ENCODE assay signal across 9 cellular contexts in the genomic region with DNA sequence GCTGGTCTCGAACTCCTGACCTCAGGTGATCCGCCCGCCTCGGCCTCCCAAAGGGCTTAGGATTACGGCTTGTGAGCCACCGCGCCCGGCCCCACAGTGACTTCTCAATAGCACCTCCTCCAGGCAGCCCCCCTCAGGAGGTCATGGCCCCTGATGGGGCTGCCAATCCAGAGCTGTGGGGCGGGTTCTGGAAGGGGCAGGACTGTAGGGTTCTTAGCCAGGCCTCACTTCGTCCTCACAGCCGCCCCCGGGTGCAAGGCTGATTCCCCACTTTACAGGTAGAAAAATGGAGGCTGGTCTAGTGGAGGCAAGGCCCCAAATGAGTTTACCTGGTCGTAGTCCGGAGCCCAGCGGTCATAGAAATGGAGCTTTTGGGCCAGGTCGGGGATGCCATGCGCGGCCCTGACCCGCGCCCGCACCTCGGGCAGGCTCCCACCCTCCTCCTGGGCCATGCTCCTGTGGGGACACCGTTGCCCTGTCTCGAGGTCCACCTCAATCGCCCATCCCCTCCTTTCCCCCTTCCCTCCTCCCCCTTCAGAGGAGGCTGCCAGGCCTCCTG. TPM values are rescaled to one million over a fixed set of nuclear protein-coding genes. Genes with fewer than 3 reads are reported as not detected.
DNase-seq lines count a peak whose midpoint lies in the region; ATAC-seq, FAIRE-seq and TF ChIP-seq lines count a peak whose summit lies in the region.
"Had no signal": no experiment of that assay in that cellular context is flagged by ENCODE, and none has a peak within 500 bp of the region (broad histone marks: within the 10 kb centered on the region; RNA-seq: fewer than 3 reads in every experiment).

No MANE protein-coding gene starts in this region.

- peak overlapping the region; percentile 84 for H3K27ac Mint-ChIP-seq in osteocyte (ENCODE audit: unreplicated experiment)

- H3K4me1 ChIP-seq in esophagus squamous epithelium = peaks cover 8 to 47% (median 13%) of the 10 kb centered on the region in 3 donors

- no peaks in the 10 kb centered on the region for H3K27me3 ChIP-seq in esophagus squamous epithelium

- no peak for TF ChIP-seq POLR2A in esophagus squamous epithelium (IDR thresholded peaks at IDR 0.05)

- no peaks in the 10 kb centered on the region for H3K36me3 Mint-ChIP-seq in osteocyte (ENCODE audit: unreplicated experiment)

- H3K27ac ChIP-seq in esophagus squamous epithelium = peak overlapping the region; percentile 79 to 91 (median 83)

- H3K27me3 Mint-ChIP-seq in osteocyte (ENCODE audit: unreplicated experiment) = no peaks in the 10 kb centered on the region

- DNase-seq in GM10266 (ENCODE audit: extremely low spot score) (peak; percentile 33), RPMI8226 (peak; percentile 69), esophagus squamous epithelium (lab: John Stamatoyannopoulos, UW) (no peak), osteocyte (ENCODE audit: extremely low spot score, unreplicated experiment) (no peak), kidney glomerular epithelial cell (lab: John Stamatoyannopoulos, UW) (no peak), RCC 7860 (ENCODE audit: low spot score) (no peak)
- DNase-seq in effector CD4-positive, alpha-beta T cell = no peak

- ATAC-seq in HG02884 (IDR thresholded peaks at IDR 0.05; ENCODE audit: unreplicated experiment) = no peak

- TF ChIP-seq CTCF in GM10266 (IDR thresholded peaks at IDR 0.05; ENCODE audit: control insufficient read depth, insufficient read depth, low read depth, missing control alignments) (no peak), esophagus squamous epithelium (IDR thresholded peaks at IDR 0.05) (no peak), osteocyte (IDR thresholded peaks at IDR 0.05) (no peak)

- H3K4me3 ChIP-seq in esophagus squamous epithelium = peak overlapping the region; percentile 44 to 73 (median 67)

- H3K36me3 ChIP-seq in esophagus squamous epithelium = no peaks in the 10 kb centered on the region

- FAIRE-seq in RCC 7860 (lab: Jason Lieb, UNC) = no peak

- no peaks in the 10 kb centered on the region for H3K9me3 Mint-ChIP-seq in osteocyte (ENCODE audit: unreplicated experiment)

- WGBS in esophagus squamous epithelium, 2 donors = 7 to 31% methylated on average over 3 to 16 of the region's 25 CpGs

- H3K9me3 ChIP-seq in esophagus squamous epithelium = no peaks in the 10 kb centered on the region

- intact Hi-C loops in esophagus squamous epithelium (cut with DNase I) = no loop called here

- peak overlapping the region; percentile 88 for H3K4me3 Mint-ChIP-seq in osteocyte (ENCODE audit: unreplicated experiment)

- H3K4me1 Mint-ChIP-seq in osteocyte (ENCODE audit: unreplicated experiment) = peaks cover 18% of the 10 kb centered on the region

RNA-seq across cellular contexts. Expression of gene METTL27, which starts 0.5 kb away (rescaled TPM):
- 1 to 10 TPM in 1 of 4 donors, under 1 TPM in 1, not detected in 2; 0.34 to 4.4 TPM for total RNA-seq in esophagus squamous epithelium
- total RNA-seq in osteocyte = 2.2 and 2.7 TPM in 2 replicates

RNA-seq across cellular contexts. Expression of gene CLDN4, which starts 11.0 kb away (rescaled TPM):
- total RNA-seq in esophagus squamous epithelium = 100 to 1,000 TPM in 3 of 4 donors, 10 to 100 TPM in 1; 99.4 to 436 (median 200) TPM
- 0.50 and 0.62 TPM in 2 replicates for total RNA-seq in osteocyte
- total RNA-seq: SK-MEL-5 had no signal

RNA-seq across cellular contexts. Expression of gene TMEM270, which starts 19.2 kb away (rescaled TPM):
- total RNA-seq in esophagus squamous epithelium (not detected), osteocyte (not detected in 2 replicates)
- total RNA-seq: SK-MEL-5 had no signal

Comparison
In these comparisons a context has a peak if more than half of its experiments do, and no peak if none do; other contexts are left out.
1. DNase-seq: peak in GM10266 (single experiment) and RPMI8226 (single experiment); none in esophagus squamous epithelium (single experiment), osteocyte (single experiment), kidney glomerular epithelial cell (single experiment), RCC 7860 (single experiment) and effector CD4-positive, alpha-beta T cell (single experiment).
2. RNA of gene CLDN4, which starts 11.0 kb away (total RNA-seq): 99.4 to 436 TPM in esophagus squamous epithelium; 0.50 to 0.62 TPM in osteocyte; every median in the first group is over 10 times any median in the second.